ENCODE assay signal across 1 cellular context in the genomic region with DNA sequence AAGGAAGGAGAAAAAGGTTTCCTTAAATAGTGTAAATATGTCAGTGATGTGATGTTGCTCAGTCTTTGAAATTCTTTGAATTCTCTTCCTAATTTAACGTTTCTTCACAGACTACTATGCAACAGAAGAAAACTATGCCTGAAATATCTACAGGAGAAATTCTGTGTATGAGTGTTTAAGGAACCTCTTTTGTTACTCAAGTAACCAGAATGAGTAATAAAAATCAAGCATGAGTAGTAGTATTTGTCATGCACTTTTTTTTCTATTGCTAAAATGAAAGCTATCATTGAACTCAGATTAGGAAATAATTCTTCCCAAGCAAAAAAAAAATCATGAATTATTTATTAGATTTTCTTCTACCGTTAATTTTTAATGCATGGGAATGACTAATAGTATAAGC.
TF ChIP-seq lines count a peak whose summit lies in the region.

No MANE protein-coding gene starts in this region.

TF ChIP-seq in GM12878, 131 proteins besides CTCF, POLR2A, EP300 and RAD21 (continued from another document):
- TF ChIP-seq ZZZ3 (IDR thresholded peaks at IDR 0.05; ENCODE audit: control insufficient read depth, insufficient read length, low read depth) (no peak), MEF2A (IDR thresholded peaks at IDR 0.05; ENCODE audit: insufficient read depth, low read depth, low read length) (no peak), SMAD5 (IDR thresholded peaks at IDR 0.05; ENCODE audit: low read depth) (no peak), POU2F2 (IDR thresholded peaks at IDR 0.05; ENCODE audit: borderline replicate concordance, low read depth, low read length) (no peak), TCF3 (IDR thresholded peaks at IDR 0.05; ENCODE audit: borderline replicate concordance, insufficient read depth, low read depth, low read length) (no peak), MTA2 (IDR thresholded peaks at IDR 0.05; ENCODE audit: low read depth) (no peak), ATF7 (IDR thresholded peaks at IDR 0.05; ENCODE audit: low read depth) (no peak)
